Comparison of ENCODE assay signal across 18 cellular contexts in genomic region chr14:72904218-72904617, GRCh38.
"Had no signal": no experiment of that assay in that cellular context is flagged by ENCODE, and none has a peak within 500 bp of the region (broad histone marks: within the 10 kb centered on the region; RNA-seq: fewer than 3 reads in every experiment).

No MANE protein-coding gene starts in this region.

- H3K27ac Mint-ChIP-seq: activated B cell treated with CpG ODN at 0.5 μM for 24 hours; activated CD8-positive, alpha-beta T cell treated with anti-CD3 and anti-CD28 coated beads for 36 hours; activated T-helper 17 cell treated with anti-CD3 and anti-CD28 coated beads, Interleukin-2, amount 50 U/mL, for 72 hours; effector memory CD8-positive, alpha-beta T cell; stimulated activated naive B cell treated with anti-CD40 and anti-IgM and Interleukin-4, amounts not matched to agents 10 μg/mL and 1 μg/mL and 100 μg/mL, for 72 hours; T-helper 1 cell treated with Interleukin-12 subunit alpha and Interleukin-12 subunit beta and Interleukin-4 antibody, amounts not matched to agents 30 μg/mL and 1 μg/mL, for 36 hours had no signal

- H3K4me3 ChIP-seq: hepatocyte, left ventricle myocardium inferior, lung, mucosa of descending colon, stomach, thyroid gland, upper lobe of left lung had no signal

- H3K27me3 ChIP-seq: foreskin keratinocyte, hepatocyte, stomach, thyroid gland, upper lobe of left lung had no signal

- H3K4me1 ChIP-seq: foreskin keratinocyte, upper lobe of left lung had no signal

- H3K79me2 ChIP-seq: hepatocyte had no signal

- H3K9me3 ChIP-seq: left ventricle myocardium inferior, mucosa of descending colon, stomach, thyroid gland, upper lobe of left lung had no signal

- FAIRE-seq: small intestine had no signal

- H3K4me2 ChIP-seq: hepatocyte had no signal

- H3K36me3 Mint-ChIP-seq: stimulated activated naive B cell treated with anti-CD40 and anti-IgM and Interleukin-4, amounts not matched to agents 10 μg/mL and 1 μg/mL and 100 μg/mL, for 72 hours had no signal

- H3K36me3 ChIP-seq: left ventricle myocardium inferior, stomach, thyroid gland, upper lobe of left lung had no signal

- H3K9me3 Mint-ChIP-seq: activated B cell treated with CpG ODN at 0.5 μM for 24 hours; activated CD8-positive, alpha-beta T cell treated with anti-CD3 and anti-CD28 coated beads for 36 hours; activated T-cell treated with anti-CD3 and anti-CD28 coated beads, Interleukin-2, amount 50 U/mL, for 4 hours; activated T-helper 17 cell treated with anti-CD3 and anti-CD28 coated beads, Interleukin-2, amount 50 U/mL, for 72 hours; effector memory CD8-positive, alpha-beta T cell; stimulated activated naive B cell treated with anti-CD40 and anti-IgM and Interleukin-4, amounts not matched to agents 10 μg/mL and 1 μg/mL and 100 μg/mL, for 72 hours; T-helper 1 cell treated with Interleukin-12 subunit alpha and Interleukin-12 subunit beta and Interleukin-4 antibody, amounts not matched to agents 30 μg/mL and 1 μg/mL, for 36 hours had no signal

- H3K27me3 Mint-ChIP-seq: activated B cell treated with CpG ODN at 0.5 μM for 24 hours had no signal

- H3K4me3 Mint-ChIP-seq: activated B cell treated with CpG ODN at 0.5 μM for 24 hours; activated CD8-positive, alpha-beta T cell treated with anti-CD3 and anti-CD28 coated beads for 36 hours; activated T-cell treated with anti-CD3 and anti-CD28 coated beads, Interleukin-2, amount 50 U/mL, for 4 hours; activated T-helper 17 cell treated with anti-CD3 and anti-CD28 coated beads, Interleukin-2, amount 50 U/mL, for 72 hours; effector memory CD8-positive, alpha-beta T cell; nephron; stimulated activated naive B cell treated with anti-CD40 and anti-IgM and Interleukin-4, amounts not matched to agents 10 μg/mL and 1 μg/mL and 100 μg/mL, for 72 hours; T-helper 1 cell treated with Interleukin-12 subunit alpha and Interleukin-12 subunit beta and Interleukin-4 antibody, amounts not matched to agents 30 μg/mL and 1 μg/mL, for 36 hours had no signal

- H3K27ac ChIP-seq: foreskin keratinocyte, hepatocyte, left ventricle myocardium inferior, stomach, thyroid gland, upper lobe of left lung had no signal

- DNase-seq: activated B cell treated with CpG ODN at 0.5 μM for 24 hours, cortex of kidney had no signal

- H2AFZ ChIP-seq: hepatocyte had no signal
